Comparison of ENCODE assay signal across 17 cellular contexts in the genomic region with DNA sequence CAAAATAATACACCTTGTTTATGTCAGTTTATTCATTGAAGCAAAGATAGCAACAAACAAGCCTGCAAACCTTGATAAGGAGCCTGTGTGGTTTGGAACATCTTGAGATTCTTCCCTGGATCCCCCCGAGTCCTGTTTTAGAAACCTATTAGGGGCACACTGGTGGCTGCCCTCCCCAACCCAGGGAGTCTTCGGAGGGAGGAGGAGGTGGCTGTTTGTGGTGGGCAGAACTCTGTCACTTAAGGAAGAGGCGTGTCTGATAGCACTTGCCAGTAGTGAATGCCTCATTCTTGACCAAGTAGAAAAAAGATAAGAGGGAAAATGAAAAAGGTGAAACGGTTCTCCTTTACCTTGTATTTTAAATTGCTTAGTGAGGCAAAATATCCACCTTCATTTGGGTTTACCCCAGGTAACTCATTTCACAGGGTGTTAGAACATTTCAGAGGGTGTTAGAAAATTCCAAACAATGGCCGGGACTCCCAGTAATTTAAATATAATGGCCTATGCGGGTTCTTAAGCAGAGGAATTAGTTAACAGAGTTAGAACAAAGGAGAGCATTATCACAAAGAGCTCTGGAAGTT. TPM values are rescaled to one million over a fixed set of nuclear protein-coding genes. Genes with fewer than 3 reads are reported as not detected.
DNase-seq lines count a peak whose midpoint lies in the region; ATAC-seq, FAIRE-seq and TF ChIP-seq lines count a peak whose summit lies in the region.
"Had no signal": no experiment of that assay in that cellular context is flagged by ENCODE, and none has a peak within 500 bp of the region (broad histone marks: within the 10 kb centered on the region; RNA-seq: fewer than 3 reads in every experiment).

No MANE protein-coding gene starts in this region.

- BruUV-seq in K562 (replicated peaks; lab: Mats Ljungman, UMichigan) = no TSS peak

- no peaks in the 10 kb centered on the region for H3K79me2 ChIP-seq in K562 (ENCODE audit: control insufficient read depth, insufficient read depth, low read length)
- no peaks in the 10 kb centered on the region for H3K79me2 ChIP-seq in neural progenitor cell (ENCODE audit: low read depth)

- H3K9me3 ChIP-seq in K562 (replicated peaks; ENCODE audit: control insufficient read depth, insufficient read depth, low read depth, low read length) (no peaks in the 10 kb centered on the region), neural progenitor cell (ENCODE audit: low read depth) (no peaks in the 10 kb centered on the region), mucosa of descending colon (no peaks in the 10 kb centered on the region)
- H3K9me3 ChIP-seq: BLaER1 treated with 17β-estradiol and CSF1 and Interleukin-3, amounts not matched to agents 10 nM and 100 nM; SJSA1 had no signal

- peak in 68 of 76 experiments; percentile 7 to 77 (median 40) for DNase-seq in HUDEP-2 (lab: John Stamatoyannopoulos, UW; ENCODE audit: unreplicated experiment in 76 of 76)
- DNase-seq in OCI-M1 (lab: John Stamatoyannopoulos, UW) = peak; percentile 82
- peak in 2 of 4 experiments; percentile 28 to 31 for DNase-seq in K562 (ENCODE audit: extremely low read depth in 1 of 4, low spot score in 3 of 4)
- peak; percentile 36 for DNase-seq in neural progenitor cell (ENCODE audit: low spot score)
- no peak for DNase-seq in mucosa of descending colon
- DNase-seq in dermis blood vessel endothelial cell = no peak
- no peak for DNase-seq in activated CD4-positive, alpha-beta T cell treated with anti-CD3 and anti-CD28 coated beads for 1 hour
- DNase-seq: CD8-positive, alpha-beta T cell; DMS53; NCI-H1417 treated with DMSO at 0.1 percent for 48 hours; NCI-H2029; NCI-H526 had no signal

- no peaks in the 10 kb centered on the region for H3K27me3 ChIP-seq in K562 (ENCODE audit: control insufficient read depth in 2 of 2, insufficient read depth in 2 of 2, low read length in 2 of 2)
- no peaks in the 10 kb centered on the region for H3K27me3 ChIP-seq in neural progenitor cell
- H3K27me3 ChIP-seq: BLaER1 treated with 17β-estradiol and CSF1 and Interleukin-3, amounts not matched to agents 10 nM and 100 nM had no signal

- peak overlapping the region; percentile 14; the same call in 1 of the 2 replicates for H3K4me2 ChIP-seq in K562 (ENCODE audit: insufficient read depth, low read length)
- H3K4me2 ChIP-seq in neural progenitor cell = peak overlapping the region; percentile 32
- H3K4me2 ChIP-seq: BLaER1 treated with 17β-estradiol and CSF1 and Interleukin-3, amounts not matched to agents 10 nM and 100 nM had no signal

- H2AFZ ChIP-seq in K562 (ENCODE audit: low read depth, low read length) = peak overlapping the region; percentile 54; the same call in 1 of the 2 replicates
- no peak overlapping the region for H2AFZ ChIP-seq in neural progenitor cell (replicated peaks)

- no peak overlapping the region for H3K27ac Mint-ChIP-seq in neural progenitor cell
- H3K27ac Mint-ChIP-seq: CD8-positive, alpha-beta T cell had no signal

- peaks cover 6% of the 10 kb centered on the region for H3K4me1 Mint-ChIP-seq in neural progenitor cell

- POLR2A ChIA-PET in K562 (lab: Yijun Ruan, JAX) = no interaction called here

- H4K20me1 ChIP-seq in K562 (replicated peaks; ENCODE audit: control insufficient read depth, insufficient read depth, low read length) (no peaks in the 10 kb centered on the region), neural progenitor cell (ENCODE audit: low read depth) (no peaks in the 10 kb centered on the region)
- H4K20me1 ChIP-seq: BLaER1 treated with 17β-estradiol and CSF1 and Interleukin-3, amounts not matched to agents 10 nM and 100 nM had no signal

- 15% methylated on average over 5 of the region's 6 CpGs for WGBS in K562 (ENCODE audit: insufficient coverage, low coverage, missing lambda C conversion rate)

- H3K27me3 Mint-ChIP-seq in neural progenitor cell (ENCODE audit: insufficient read depth, low read depth) = peaks cover 2% of the 10 kb centered on the region

- no peaks in the 10 kb centered on the region for H3K9me3 Mint-ChIP-seq in neural progenitor cell
- H3K9me3 Mint-ChIP-seq: CD8-positive, alpha-beta T cell had no signal

- TF ChIP-seq EP300 in K562 (IDR thresholded peaks at IDR 0.05; ENCODE audit: low read length) = no peak

- TF ChIP-seq RAD21 in K562 (CRISPR knock-in tag; conservative IDR thresholded peaks at IDR 0.05 in 1 of 2, IDR thresholded peaks at IDR 0.05 in 1 of 2) = no peak

- no peaks in the 10 kb centered on the region for H3K9me1 ChIP-seq in K562 (ENCODE audit: control insufficient read depth, insufficient read depth, low read length)

- intact Hi-C loops in K562 (cut with micrococcal nuclease) = no loop called here
- intact Hi-C loops in mucosa of descending colon (cut with DNase I, micrococcal nuclease) = no loop called here

- no peak overlapping the region for H3K4me3 Mint-ChIP-seq in neural progenitor cell
- H3K4me3 Mint-ChIP-seq: CD8-positive, alpha-beta T cell had no signal

- no peak for TF ChIP-seq POLR2A in K562 (conservative IDR thresholded peaks at IDR 0.05)

- TF ChIP-seq CTCF in K562 (IDR thresholded peaks at IDR 0.05 in 2 of 3, conservative IDR thresholded peaks at IDR 0.05 in 1 of 3; ENCODE audit: insufficient read depth in 2 of 3, low read depth in 1 of 3, low read length in 3 of 3) = no peak
- no peak for TF ChIP-seq CTCF in neural progenitor cell (IDR thresholded peaks at IDR 0.05)
- no peak for TF ChIP-seq CTCF in mucosa of descending colon (IDR thresholded peaks at IDR 0.05)

- H3K9ac ChIP-seq in K562 (ENCODE audit: insufficient read depth in 1 of 2, low read depth in 2 of 2, low read length in 2 of 2) (no peak overlapping the region), neural progenitor cell (no peak overlapping the region)
- H3K9ac ChIP-seq: BLaER1 treated with 17β-estradiol and CSF1 and Interleukin-3, amounts not matched to agents 10 nM and 100 nM had no signal

- in situ Hi-C loops in K562 (cut with MboI) = no loop called here

- H3K27ac ChIP-seq in K562 (ENCODE audit: extremely low read depth, low read depth, low read length) (no peak overlapping the region), neural progenitor cell (no peak overlapping the region)
- H3K27ac ChIP-seq: BLaER1 treated with 17β-estradiol and CSF1 and Interleukin-3, amounts not matched to agents 10 nM and 100 nM; SJSA1 had no signal

- peak; percentile 74 for FAIRE-seq in K562 (lab: Jason Lieb, UNC)
- FAIRE-seq: GM12892, H1 had no signal

- ATAC-seq in K562 (peak; percentile 54; the same call in 1 of the 3 replicates), mucosa of descending colon (no peak)
- ATAC-seq: CD8-positive, alpha-beta T cell had no signal

- CTCF ChIA-PET in K562 (lab: Yijun Ruan, JAX; ENCODE audit: low intra/inter-chr PET ratio) = no interaction called here

- H3K36me3 ChIP-seq in K562 (ENCODE audit: control insufficient read depth, insufficient read depth, low read length) (no peaks in the 10 kb centered on the region), neural progenitor cell (no peaks in the 10 kb centered on the region), mucosa of descending colon (ENCODE audit: low read depth) (no peaks in the 10 kb centered on the region)
- H3K36me3 ChIP-seq: BLaER1 treated with 17β-estradiol and CSF1 and Interleukin-3, amounts not matched to agents 10 nM and 100 nM; SJSA1 had no signal

- H3K36me3 Mint-ChIP-seq in neural progenitor cell = peaks cover 2% of the 10 kb centered on the region
- H3K36me3 Mint-ChIP-seq: CD8-positive, alpha-beta T cell had no signal

- H3K4me1 ChIP-seq in K562 (replicated peaks in 1 of 2; ENCODE audit: control insufficient read depth in 2 of 2, insufficient read depth in 2 of 2, low read length in 2 of 2) = peaks cover 5 to 9% of the 10 kb centered on the region in 2 experiments; a peak in 3 of 5 replicates
- peaks cover 18% of the 10 kb centered on the region for H3K4me1 ChIP-seq in neural progenitor cell
- no peaks in the 10 kb centered on the region for H3K4me1 ChIP-seq in mucosa of descending colon (ENCODE audit: low read depth)
- H3K4me1 ChIP-seq: SJSA1 had no signal

- no peaks in the 10 kb centered on the region for H3F3A ChIP-seq in neural progenitor cell (ENCODE audit: low read depth)

- H3K4me3 ChIP-seq in K562 (no peak overlapping the region), neural progenitor cell (no peak overlapping the region), mucosa of descending colon (no peak overlapping the region)
- H3K4me3 ChIP-seq: BLaER1 treated with 17β-estradiol and CSF1 and Interleukin-3, amounts not matched to agents 10 nM and 100 nM; SJSA1 had no signal

TF ChIP-seq in K562, 482 proteins besides CTCF, POLR2A, EP300 and RAD21 (continues in another document):
- TF ChIP-seq CBFA2T3 (IDR thresholded peaks at IDR 0.05) = peak; percentile 14; the same call in 1 of the 2 replicates
- TF ChIP-seq GTF2A2 (tag; IDR thresholded peaks at IDR 0.05) = no peak

RNA-seq across cellular contexts. Expression of a gene that starts 10.4 kb away (rescaled TPM):
- total RNA-seq in K562 (2011; cell fraction: chromatin; rRNA removed; ENCODE audit: low replicate concordance) = 7.9 and 10.6 TPM in 2 replicates
- 3.7 and 6.7 TPM in 2 replicates for total RNA-seq in K562 (2011; cell fraction: nucleolus; rRNA removed)
- total RNA-seq in K562 (2011; cell fraction: nucleoplasm; rRNA removed) = 6.2 and 12.4 TPM in 2 replicates
- total RNA-seq in K562 (2014; rRNA removed) (0.33 and 0.54 TPM in 2 replicates), K562 (2014; rRNA removed; fragmentation: Illumina TruSeq; extraction: Trizol) (0.41 and 0.55 TPM in 2 replicates), K562 (2015; rRNA removed; fragmentation: Illumina TruSeq; extraction: Trizol) (1.8 and 2.0 TPM in 2 replicates), K562 (2021) (1.00 and 1.1 TPM in 2 replicates), neural progenitor cell (ENCODE audit: low replicate concordance) (4.2 and 4.6 TPM in 2 replicates), mucosa of descending colon (10 to 100 TPM in 2 of 3 donors, 1 to 10 TPM in 1; 3.0 to 32.8 (median 16.8) TPM), dermis blood vessel endothelial cell (5.6 and 12.9 TPM in 2 replicates)
- polyA plus RNA-seq in K562 (2011; rRNA removed) (1.6 and 5.6 TPM in 2 replicates), K562 (2014; fragmentation: Illumina TruSeq; extraction: Trizol) (0.48 and 0.64 TPM in 2 replicates), K562 (2014; fragmentation: Nextera tagmentation; extraction: Ambion mirVana) (under 1 TPM; 0.27 to 0.57 TPM), K562 (2014; rRNA removed) (0.38 and 0.92 TPM in 2 replicates)
- 0.96 and 1.7 TPM in 2 replicates for polyA plus RNA-seq in K562 (2011; cell fraction: cytosol; rRNA removed)
- polyA plus RNA-seq in K562 (2011; cell fraction: nucleus; rRNA removed) = 2.5 and 3.6 TPM in 2 replicates
- 1.6 and 2.6 TPM in 2 replicates for polyA plus RNA-seq in K562 (2012)
- polyA minus RNA-seq in K562 (2011; rRNA and poly(A)+ RNA removed) = 5.3 and 11.8 TPM in 2 replicates
- 1.2 and 3.3 TPM in 2 replicates for polyA minus RNA-seq in K562 (2011; cell fraction: cytosol; rRNA and poly(A)+ RNA removed)
- polyA minus RNA-seq in K562 (2011; cell fraction: nucleus; rRNA and poly(A)+ RNA removed) = 3.2 and 3.4 TPM in 2 replicates
- total RNA-seq: MCF 10A, SJSA1 had no signal

Comparison
In these comparisons a context has a peak if more than half of its experiments do, and no peak if none do; other contexts are left out.
1. DNase-seq: peak in HUDEP-2 (68 of 76), OCI-M1 (single experiment) and neural progenitor cell (single experiment); none in mucosa of descending colon (0 of 3), dermis blood vessel endothelial cell (single experiment) and activated CD4-positive, alpha-beta T cell treated with anti-CD3 and anti-CD28 coated beads for 1 hour (single experiment).